ENCODE assay signal across 1 cellular context in the genomic region with DNA sequence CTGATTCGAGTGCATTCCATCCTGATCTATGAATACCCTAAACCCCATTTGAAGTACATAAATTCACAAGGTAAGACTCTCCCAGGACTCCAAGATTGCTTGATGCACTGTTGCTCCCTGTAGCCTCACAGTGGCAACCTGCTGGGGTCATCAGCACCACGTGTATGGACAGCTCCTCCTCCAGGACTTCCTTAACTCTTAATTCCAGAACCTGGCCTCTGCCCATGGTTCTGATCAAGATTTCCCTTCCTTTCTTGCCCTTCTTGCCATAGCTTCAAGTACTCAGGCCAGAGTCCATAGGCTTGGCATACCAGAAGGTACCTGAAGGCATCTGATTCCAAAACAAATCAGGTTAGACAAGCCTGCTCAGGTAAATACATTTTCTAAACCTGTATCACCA.
TF ChIP-seq lines count a peak whose summit lies in the region.

No MANE protein-coding gene starts in this region.

TF ChIP-seq in HepG2, 621 proteins besides CTCF, POLR2A, EP300 and RAD21 (continued from another document and continues in another):
- TF ChIP-seq, protein P1, sequence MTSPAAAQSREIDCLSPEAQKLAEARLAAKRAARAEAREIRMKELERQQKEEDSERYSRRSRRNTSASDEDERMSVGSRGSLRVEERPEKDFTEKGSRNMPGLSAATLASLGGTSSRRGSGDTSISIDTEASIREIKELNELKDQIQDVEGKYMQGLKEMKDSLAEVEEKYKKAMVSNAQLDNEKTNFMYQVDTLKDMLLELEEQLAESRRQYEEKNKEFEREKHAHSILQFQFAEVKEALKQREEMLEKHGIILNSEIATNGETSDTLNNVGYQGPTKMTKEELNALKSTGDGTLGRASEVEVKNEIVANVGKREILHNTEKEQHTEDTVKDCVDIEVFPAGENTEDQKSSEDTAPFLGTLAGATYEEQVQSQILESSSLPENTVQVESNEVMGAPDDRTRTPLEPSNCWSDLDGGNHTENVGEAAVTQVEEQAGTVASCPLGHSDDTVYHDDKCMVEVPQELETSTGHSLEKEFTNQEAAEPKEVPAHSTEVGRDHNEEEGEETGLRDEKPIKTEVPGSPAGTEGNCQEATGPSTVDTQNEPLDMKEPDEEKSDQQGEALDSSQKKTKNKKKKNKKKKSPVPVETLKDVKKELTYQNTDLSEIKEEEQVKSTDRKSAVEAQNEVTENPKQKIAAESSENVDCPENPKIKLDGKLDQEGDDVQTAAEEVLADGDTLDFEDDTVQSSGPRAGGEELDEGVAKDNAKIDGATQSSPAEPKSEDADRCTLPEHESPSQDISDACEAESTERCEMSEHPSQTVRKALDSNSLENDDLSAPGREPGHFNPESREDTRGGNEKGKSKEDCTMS (CRISPR knock-in tag; conservative IDR thresholded peaks at IDR 0.05): 0 out of 2 replicates have a peak, but pooled peaks have one; percentile 57
- TF ChIP-seq STAT5B (CRISPR knock-in tag; IDR thresholded peaks at IDR 0.05): 0 out of 2 replicates have a peak, but pooled peaks have one; percentile 81
- TF ChIP-seq ERF (CRISPR knock-in tag; IDR thresholded peaks at IDR 0.05): 0 out of 2 replicates have a peak, but pooled peaks have one; percentile 18
- TF ChIP-seq ZNF616 (CRISPR knock-in tag; IDR thresholded peaks at IDR 0.05; ENCODE audit: low read depth): no peak
- TF ChIP-seq MLX (CRISPR knock-in tag; IDR thresholded peaks at IDR 0.05): no peak
- TF ChIP-seq THAP11 (CRISPR knock-in tag; IDR thresholded peaks at IDR 0.05): 0 out of 2 replicates have a peak, but pooled peaks have one; percentile 33
- peak; percentile 29; the same call in 1 of the 2 replicates for TF ChIP-seq NCOA2 (CRISPR knock-in tag; IDR thresholded peaks at IDR 0.05)
- peak; percentile 73; the same call in 1 of the 2 replicates for TF ChIP-seq ZSCAN9 (CRISPR knock-in tag; IDR thresholded peaks at IDR 0.05; ENCODE audit: borderline replicate concordance)
- TF ChIP-seq ZNF7 (CRISPR knock-in tag; IDR thresholded peaks at IDR 0.05): peak; percentile 46; the same call in 1 of the 2 replicates
- TF ChIP-seq ZBTB42 (CRISPR knock-in tag; IDR thresholded peaks at IDR 0.05): no peak
- peak; percentile 54; the same call in 1 of the 2 replicates for TF ChIP-seq HDAC2 (CRISPR knock-in tag; IDR thresholded peaks at IDR 0.05)
- no peak for TF ChIP-seq GABPA (IDR thresholded peaks at IDR 0.05; ENCODE audit: low read depth, low read length)
- TF ChIP-seq GABPA (CRISPR knock-in tag; IDR thresholded peaks at IDR 0.05; ENCODE audit: low read depth): 0 out of 2 replicates have a peak, but pooled peaks have one; percentile 9
- TF ChIP-seq FLYWCH1 (CRISPR knock-in tag; IDR thresholded peaks at IDR 0.05): 0 out of 2 replicates have a peak, but pooled peaks have one; percentile 69
- 0 out of 2 replicates have a peak, but pooled peaks have one; percentile 27 for TF ChIP-seq MTERF4 (CRISPR knock-in tag; IDR thresholded peaks at IDR 0.05)
- TF ChIP-seq ZNF563 (CRISPR knock-in tag; IDR thresholded peaks at IDR 0.05): 0 out of 2 replicates have a peak, but pooled peaks have one; percentile 27
- no peak for TF ChIP-seq ZNF180 (CRISPR knock-in tag; IDR thresholded peaks at IDR 0.05; ENCODE audit: borderline replicate concordance, low read depth)
- 0 out of 2 replicates have a peak, but pooled peaks have one; percentile 43 for TF ChIP-seq SRY (CRISPR knock-in tag; IDR thresholded peaks at IDR 0.05)
- TF ChIP-seq KLF16 (CRISPR knock-in tag; IDR thresholded peaks at IDR 0.05): peak in 1 of 2 experiments; percentile 84; a peak in 2 of 4 replicates
- TF ChIP-seq ZNF205 (CRISPR knock-in tag; IDR thresholded peaks at IDR 0.05): 0 out of 2 replicates have a peak, but pooled peaks have one; percentile 23
- TF ChIP-seq GPN1 (CRISPR knock-in tag; IDR thresholded peaks at IDR 0.05; ENCODE audit: borderline replicate concordance): no peak
- TF ChIP-seq PRMT3 (CRISPR knock-in tag; IDR thresholded peaks at IDR 0.05; ENCODE audit: borderline replicate concordance, low read depth): no peak
- TF ChIP-seq ZNF709 (CRISPR knock-in tag; IDR thresholded peaks at IDR 0.05): peak; percentile 38; the same call in 1 of the 2 replicates
- peak; percentile 34; the same call in 1 of the 2 replicates for TF ChIP-seq FOSL2 (CRISPR knock-in tag; IDR thresholded peaks at IDR 0.05)
- TF ChIP-seq, protein P2, sequence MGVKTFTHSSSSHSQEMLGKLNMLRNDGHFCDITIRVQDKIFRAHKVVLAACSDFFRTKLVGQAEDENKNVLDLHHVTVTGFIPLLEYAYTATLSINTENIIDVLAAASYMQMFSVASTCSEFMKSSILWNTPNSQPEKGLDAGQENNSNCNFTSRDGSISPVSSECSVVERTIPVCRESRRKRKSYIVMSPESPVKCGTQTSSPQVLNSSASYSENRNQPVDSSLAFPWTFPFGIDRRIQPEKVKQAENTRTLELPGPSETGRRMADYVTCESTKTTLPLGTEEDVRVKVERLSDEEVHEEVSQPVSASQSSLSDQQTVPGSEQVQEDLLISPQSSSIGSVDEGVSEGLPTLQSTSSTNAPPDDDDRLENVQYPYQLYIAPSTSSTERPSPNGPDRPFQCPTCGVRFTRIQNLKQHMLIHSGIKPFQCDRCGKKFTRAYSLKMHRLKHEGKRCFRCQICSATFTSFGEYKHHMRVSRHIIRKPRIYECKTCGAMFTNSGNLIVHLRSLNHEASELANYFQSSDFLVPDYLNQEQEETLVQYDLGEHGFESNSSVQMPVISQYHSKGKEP (CRISPR knock-in tag; IDR thresholded peaks at IDR 0.05): peak; percentile 87; the same call in 1 of the 2 replicates
- TF ChIP-seq PRDM10 (CRISPR knock-in tag; IDR thresholded peaks at IDR 0.05; ENCODE audit: low read depth): peak; percentile 54; the same call in 1 of the 2 replicates
- TF ChIP-seq, protein P3, sequence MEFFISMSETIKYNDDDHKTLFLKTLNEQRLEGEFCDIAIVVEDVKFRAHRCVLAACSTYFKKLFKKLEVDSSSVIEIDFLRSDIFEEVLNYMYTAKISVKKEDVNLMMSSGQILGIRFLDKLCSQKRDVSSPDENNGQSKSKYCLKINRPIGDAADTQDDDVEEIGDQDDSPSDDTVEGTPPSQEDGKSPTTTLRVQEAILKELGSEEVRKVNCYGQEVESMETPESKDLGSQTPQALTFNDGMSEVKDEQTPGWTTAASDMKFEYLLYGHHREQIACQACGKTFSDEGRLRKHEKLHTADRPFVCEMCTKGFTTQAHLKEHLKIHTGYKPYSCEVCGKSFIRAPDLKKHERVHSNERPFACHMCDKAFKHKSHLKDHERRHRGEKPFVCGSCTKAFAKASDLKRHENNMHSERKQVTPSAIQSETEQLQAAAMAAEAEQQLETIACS (CRISPR knock-in tag; IDR thresholded peaks at IDR 0.05): no peak
- TF ChIP-seq ELF3 (CRISPR knock-in tag; IDR thresholded peaks at IDR 0.05): peak; percentile 61; the same call in 1 of the 2 replicates
- TF ChIP-seq ZNF83 (CRISPR knock-in tag; IDR thresholded peaks at IDR 0.05; ENCODE audit: borderline replicate concordance): peak; percentile 58; the same call in 1 of the 2 replicates
- TF ChIP-seq KMT2B (CRISPR knock-in tag; IDR thresholded peaks at IDR 0.05): 0 out of 2 replicates have a peak, but pooled peaks have one; percentile 31
- TF ChIP-seq, protein P4, sequence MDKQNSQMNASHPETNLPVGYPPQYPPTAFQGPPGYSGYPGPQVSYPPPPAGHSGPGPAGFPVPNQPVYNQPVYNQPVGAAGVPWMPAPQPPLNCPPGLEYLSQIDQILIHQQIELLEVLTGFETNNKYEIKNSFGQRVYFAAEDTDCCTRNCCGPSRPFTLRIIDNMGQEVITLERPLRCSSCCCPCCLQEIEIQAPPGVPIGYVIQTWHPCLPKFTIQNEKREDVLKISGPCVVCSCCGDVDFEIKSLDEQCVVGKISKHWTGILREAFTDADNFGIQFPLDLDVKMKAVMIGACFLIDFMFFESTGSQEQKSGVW (CRISPR knock-in tag; IDR thresholded peaks at IDR 0.05; ENCODE audit: borderline replicate concordance): no peak
- TF ChIP-seq, protein P5, sequence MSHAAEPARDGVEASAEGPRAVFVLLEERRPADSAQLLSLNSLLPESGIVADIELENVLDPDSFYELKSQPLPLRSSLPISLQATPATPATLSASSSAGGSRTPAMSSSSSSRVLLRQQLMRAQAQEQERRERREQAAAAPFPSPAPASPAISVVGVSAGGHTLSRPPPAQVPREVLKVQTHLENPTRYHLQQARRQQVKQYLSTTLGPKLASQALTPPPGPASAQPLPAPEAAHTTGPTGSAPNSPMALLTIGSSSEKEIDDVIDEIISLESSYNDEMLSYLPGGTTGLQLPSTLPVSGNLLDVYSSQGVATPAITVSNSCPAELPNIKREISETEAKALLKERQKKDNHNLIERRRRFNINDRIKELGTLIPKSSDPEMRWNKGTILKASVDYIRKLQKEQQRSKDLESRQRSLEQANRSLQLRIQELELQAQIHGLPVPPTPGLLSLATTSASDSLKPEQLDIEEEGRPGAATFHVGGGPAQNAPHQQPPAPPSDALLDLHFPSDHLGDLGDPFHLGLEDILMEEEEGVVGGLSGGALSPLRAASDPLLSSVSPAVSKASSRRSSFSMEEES (CRISPR knock-in tag; IDR thresholded peaks at IDR 0.05): 0 out of 2 replicates have a peak, but pooled peaks have one; percentile 48
- no peak for TF ChIP-seq FIP1L1 (IDR thresholded peaks at IDR 0.05; ENCODE audit: borderline replicate concordance, insufficient read depth, low read depth, low read length)
- peak; percentile 41; the same call in 1 of the 2 replicates for TF ChIP-seq ZBTB1 (CRISPR knock-in tag; IDR thresholded peaks at IDR 0.05; ENCODE audit: borderline replicate concordance)
- TF ChIP-seq SALL1 (CRISPR knock-in tag; IDR thresholded peaks at IDR 0.05): peak; percentile 64; the same call in 1 of the 2 replicates
- peak; percentile 74; the same call in 1 of the 2 replicates for TF ChIP-seq ZNF441 (CRISPR knock-in tag; IDR thresholded peaks at IDR 0.05; ENCODE audit: borderline replicate concordance)
- TF ChIP-seq ZNF232 (CRISPR knock-in tag; IDR thresholded peaks at IDR 0.05; ENCODE audit: borderline replicate concordance): peak; percentile 79; the same call in 1 of the 2 replicates
- peak; percentile 69; the same call in 1 of the 2 replicates for TF ChIP-seq NKX3-1 (CRISPR knock-in tag; IDR thresholded peaks at IDR 0.05)
- peak; percentile 70; the same call in 1 of the 2 replicates for TF ChIP-seq WIZ (CRISPR knock-in tag; IDR thresholded peaks at IDR 0.05)
- TF ChIP-seq TSC22D2 (CRISPR knock-in tag; IDR thresholded peaks at IDR 0.05; ENCODE audit: borderline replicate concordance): peak; percentile 92; the same call in 1 of the 2 replicates
- TF ChIP-seq THRA (CRISPR knock-in tag; IDR thresholded peaks at IDR 0.05; ENCODE audit: borderline replicate concordance): 0 out of 2 replicates have a peak, but pooled peaks have one; percentile 58
- 0 out of 2 replicates have a peak, but pooled peaks have one; percentile 40 for TF ChIP-seq ARNT2 (CRISPR knock-in tag; IDR thresholded peaks at IDR 0.05; ENCODE audit: low read depth)
- peak; percentile 72; the same call in 1 of the 2 replicates for TF ChIP-seq ZNF430 (CRISPR knock-in tag; IDR thresholded peaks at IDR 0.05)
- TF ChIP-seq FOXK1 (CRISPR knock-in tag; IDR thresholded peaks at IDR 0.05; ENCODE audit: borderline replicate concordance, low read depth): peak; percentile 50; the same call in 1 of the 2 replicates
- 0 out of 2 replicates have a peak, but pooled peaks have one; percentile 48 for TF ChIP-seq BCL6 (CRISPR knock-in tag; IDR thresholded peaks at IDR 0.05)
- peak; percentile 99 for TF ChIP-seq MIER2 (CRISPR knock-in tag; IDR thresholded peaks at IDR 0.05)
- 0 out of 2 replicates have a peak, but pooled peaks have one; percentile 41 for TF ChIP-seq ETV5 (CRISPR knock-in tag; IDR thresholded peaks at IDR 0.05; ENCODE audit: borderline replicate concordance)
